ENCODE assay signal across 18 cellular contexts in the genomic region with DNA sequence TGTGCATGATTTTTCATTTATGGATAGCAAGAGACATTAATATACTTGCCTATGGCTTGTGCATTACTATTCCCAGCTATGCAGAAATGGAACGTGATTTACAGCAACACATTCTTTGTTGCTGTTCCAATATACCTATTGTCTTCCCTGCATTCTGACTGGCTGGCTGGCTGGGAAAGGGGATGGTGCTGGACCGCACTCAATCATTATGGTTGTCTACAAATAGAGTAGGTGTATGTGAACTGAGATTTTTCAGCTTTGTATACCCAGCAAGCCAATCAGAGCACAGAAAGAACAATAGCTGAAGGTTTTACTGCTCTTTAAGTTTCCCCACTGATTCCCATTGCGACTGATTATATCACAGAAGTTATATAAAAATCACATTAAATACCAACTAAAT.
"Had no signal": no experiment of that assay in that cellular context is flagged by ENCODE, and none has a peak within 500 bp of the region (broad histone marks: within the 10 kb centered on the region; RNA-seq: fewer than 3 reads in every experiment).

No MANE protein-coding gene starts in this region.

- H3K27me3 ChIP-seq: upper lobe of left lung, uterus had no signal

- ATAC-seq: foreskin keratinocyte; naive thymus-derived CD8-positive, alpha-beta T cell; sciatic nerve; stimulated activated memory B cell treated with anti-CD40 and anti-IgM and Interleukin-4, amounts not matched to agents 10 μg/mL and 1 μg/mL and 100 μg/mL, for 72 hours had no signal

- H3K27ac ChIP-seq: foreskin keratinocyte, hepatocyte, neutrophil, spleen, tibial artery, upper lobe of left lung, uterus had no signal

- H3K4me1 ChIP-seq: foreskin keratinocyte, spleen, tibial artery, upper lobe of left lung, uterus had no signal

- H3K36me3 ChIP-seq: neutrophil, spleen, tibial artery, upper lobe of left lung, uterus had no signal

- DNase-seq: effector CD4-positive, alpha-beta T cell; endodermal cell; erythroblast; foreskin keratinocyte; head of caudate nucleus; mesendoderm; naive thymus-derived CD8-positive, alpha-beta T cell; spleen; stimulated activated CD4-positive, alpha-beta T cell treated with anti-CD3 and anti-CD28 coated beads, Interleukin-15, amount 100 ng/mL, for 24 hours; stimulated activated CD4-positive, alpha-beta T cell treated with anti-CD3 and anti-CD28 coated beads, Interleukin-1b, Interleukin-23, amount 100 ng/mL, for 48 hours; stimulated activated CD4-positive, alpha-beta T cell treated with anti-CD3 and anti-CD28 coated beads, Interleukin-4, amount 100 ng/mL, for 24 hours; tibial artery; upper lobe of left lung; uterus had no signal

- H3K9me3 ChIP-seq: neutrophil, spleen, tibial artery, upper lobe of left lung, uterus had no signal

- H3K4me3 ChIP-seq: hepatocyte, spleen, tibial artery, upper lobe of left lung, uterus had no signal
